1 cellular context compared by ENCODE assay signal in genomic region chr11:77412814-77413213, GRCh38.
TF ChIP-seq lines count a peak whose summit lies in the region.

No MANE protein-coding gene starts in this region.

TF ChIP-seq in GM23338, 12 proteins besides CTCF, POLR2A, EP300 and RAD21 (continued from another document):
- TF ChIP-seq, protein P1, sequence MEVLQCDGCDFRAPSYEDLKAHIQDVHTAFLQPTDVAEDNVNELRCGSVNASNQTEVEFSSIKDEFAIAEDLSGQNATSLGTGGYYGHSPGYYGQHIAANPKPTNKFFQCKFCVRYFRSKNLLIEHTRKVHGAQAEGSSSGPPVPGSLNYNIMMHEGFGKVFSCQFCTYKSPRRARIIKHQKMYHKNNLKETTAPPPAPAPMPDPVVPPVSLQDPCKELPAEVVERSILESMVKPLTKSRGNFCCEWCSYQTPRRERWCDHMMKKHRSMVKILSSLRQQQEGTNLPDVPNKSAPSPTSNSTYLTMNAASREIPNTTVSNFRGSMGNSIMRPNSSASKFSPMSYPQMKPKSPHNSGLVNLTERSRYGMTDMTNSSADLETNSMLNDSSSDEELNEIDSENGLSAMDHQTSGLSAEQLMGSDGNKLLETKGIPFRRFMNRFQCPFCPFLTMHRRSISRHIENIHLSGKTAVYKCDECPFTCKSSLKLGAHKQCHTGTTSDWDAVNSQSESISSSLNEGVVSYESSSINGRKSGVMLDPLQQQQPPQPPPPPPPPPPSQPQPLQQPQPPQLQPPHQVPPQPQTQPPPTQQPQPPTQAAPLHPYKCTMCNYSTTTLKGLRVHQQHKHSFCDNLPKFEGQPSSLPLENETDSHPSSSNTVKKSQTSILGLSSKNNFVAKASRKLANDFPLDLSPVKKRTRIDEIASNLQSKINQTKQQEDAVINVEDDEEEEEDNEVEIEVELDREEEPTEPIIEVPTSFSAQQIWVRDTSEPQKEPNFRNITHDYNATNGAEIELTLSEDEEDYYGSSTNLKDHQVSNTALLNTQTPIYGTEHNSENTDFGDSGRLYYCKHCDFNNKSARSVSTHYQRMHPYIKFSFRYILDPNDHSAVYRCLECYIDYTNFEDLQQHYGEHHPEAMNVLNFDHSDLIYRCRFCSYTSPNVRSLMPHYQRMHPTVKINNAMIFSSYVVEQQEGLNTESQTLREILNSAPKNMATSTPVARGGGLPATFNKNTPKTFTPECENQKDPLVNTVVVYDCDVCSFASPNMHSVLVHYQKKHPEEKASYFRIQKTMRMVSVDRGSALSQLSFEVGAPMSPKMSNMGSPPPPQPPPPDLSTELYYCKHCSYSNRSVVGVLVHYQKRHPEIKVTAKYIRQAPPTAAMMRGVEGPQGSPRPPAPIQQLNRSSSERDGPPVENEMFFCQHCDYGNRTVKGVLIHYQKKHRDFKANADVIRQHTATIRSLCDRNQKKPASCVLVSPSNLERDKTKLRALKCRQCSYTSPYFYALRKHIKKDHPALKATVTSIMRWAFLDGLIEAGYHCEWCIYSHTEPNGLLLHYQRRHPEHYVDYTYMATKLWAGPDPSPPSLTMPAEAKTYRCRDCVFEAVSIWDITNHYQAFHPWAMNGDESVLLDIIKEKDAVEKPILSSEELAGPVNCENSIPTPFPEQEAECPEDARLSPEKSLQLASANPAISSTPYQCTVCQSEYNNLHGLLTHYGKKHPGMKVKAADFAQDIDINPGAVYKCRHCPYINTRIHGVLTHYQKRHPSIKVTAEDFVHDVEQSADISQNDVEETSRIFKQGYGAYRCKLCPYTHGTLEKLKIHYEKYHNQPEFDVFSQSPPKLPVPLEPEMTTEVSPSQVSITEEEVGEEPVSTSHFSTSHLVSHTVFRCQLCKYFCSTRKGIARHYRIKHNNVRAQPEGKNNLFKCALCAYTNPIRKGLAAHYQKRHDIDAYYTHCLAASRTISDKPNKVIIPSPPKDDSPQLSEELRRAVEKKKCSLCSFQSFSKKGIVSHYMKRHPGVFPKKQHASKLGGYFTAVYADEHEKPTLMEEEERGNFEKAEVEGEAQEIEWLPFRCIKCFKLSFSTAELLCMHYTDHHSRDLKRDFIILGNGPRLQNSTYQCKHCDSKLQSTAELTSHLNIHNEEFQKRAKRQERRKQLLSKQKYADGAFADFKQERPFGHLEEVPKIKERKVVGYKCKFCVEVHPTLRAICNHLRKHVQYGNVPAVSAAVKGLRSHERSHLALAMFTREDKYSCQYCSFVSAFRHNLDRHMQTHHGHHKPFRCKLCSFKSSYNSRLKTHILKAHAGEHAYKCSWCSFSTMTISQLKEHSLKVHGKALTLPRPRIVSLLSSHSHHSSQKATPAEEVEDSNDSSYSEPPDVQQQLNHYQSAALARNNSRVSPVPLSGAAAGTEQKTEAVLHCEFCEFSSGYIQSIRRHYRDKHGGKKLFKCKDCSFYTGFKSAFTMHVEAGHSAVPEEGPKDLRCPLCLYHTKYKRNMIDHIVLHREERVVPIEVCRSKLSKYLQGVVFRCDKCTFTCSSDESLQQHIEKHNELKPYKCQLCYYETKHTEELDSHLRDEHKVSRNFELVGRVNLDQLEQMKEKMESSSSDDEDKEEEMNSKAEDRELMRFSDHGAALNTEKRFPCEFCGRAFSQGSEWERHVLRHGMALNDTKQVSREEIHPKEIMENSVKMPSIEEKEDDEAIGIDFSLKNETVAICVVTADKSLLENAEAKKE (CRISPR knock-in tag; IDR thresholded peaks at IDR 0.05), result no peak
- TF ChIP-seq NANOG (IDR thresholded peaks at IDR 0.05; ENCODE audit: borderline replicate concordance) (no peak), JUNB (IDR thresholded peaks at IDR 0.05; ENCODE audit: unreplicated experiment) (no peak), CREB1 (CRISPR knock-in tag; IDR thresholded peaks at IDR 0.05; ENCODE audit: low read depth) (no peak), STAT1 (IDR thresholded peaks at IDR 0.05; ENCODE audit: unreplicated experiment) (no peak), ZNF114 (CRISPR knock-in tag; IDR thresholded peaks at IDR 0.05) (no peak), REST (IDR thresholded peaks at IDR 0.05; ENCODE audit: unreplicated experiment) (no peak), ETS1 (IDR thresholded peaks at IDR 0.05) (no peak), POLR2AphosphoS5 (IDR thresholded peaks at IDR 0.05; ENCODE audit: low read depth) (no peak)
